25 cellular contexts compared by ENCODE assay signal in the genomic region with DNA sequence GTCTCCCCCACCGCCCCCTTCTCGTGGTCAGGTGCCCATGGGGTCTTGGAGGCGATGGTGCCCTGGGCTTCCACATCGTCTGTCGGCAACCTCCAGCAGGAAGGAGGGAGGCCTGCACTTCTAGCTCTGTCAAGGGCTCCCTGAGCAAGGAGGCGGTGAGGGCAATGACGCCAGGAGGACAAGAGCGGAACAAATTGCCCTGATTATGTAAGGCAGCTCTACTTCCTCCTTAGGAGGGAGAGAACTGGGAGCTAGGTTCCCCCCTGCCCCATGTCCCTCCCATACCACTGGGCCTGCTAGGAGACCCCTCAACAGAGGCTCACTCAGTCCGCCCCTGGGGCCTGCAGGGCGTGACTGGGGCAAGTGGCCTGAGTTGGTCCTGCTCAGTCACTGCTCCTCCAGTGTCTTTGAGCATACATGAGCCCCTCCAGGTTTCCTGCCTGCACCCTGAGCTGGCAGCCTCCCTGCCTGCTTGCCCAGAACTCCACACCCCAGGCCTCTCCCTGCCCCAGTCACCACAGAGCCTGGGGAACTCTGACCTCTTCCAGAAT. TPM values are rescaled to one million over a fixed set of nuclear protein-coding genes. Genes with fewer than 3 reads are reported as not detected.
DNase-seq lines count a peak whose midpoint lies in the region; ATAC-seq and TF ChIP-seq lines count a peak whose summit lies in the region.
"Had no signal": no experiment of that assay in that cellular context is flagged by ENCODE, and none has a peak within 500 bp of the region (broad histone marks: within the 10 kb centered on the region; RNA-seq: fewer than 3 reads in every experiment).

No MANE protein-coding gene starts in this region.

- H3K4me1 Mint-ChIP-seq in activated CD8-positive, alpha-beta T cell treated with anti-CD3 and anti-CD28 coated beads, Interleukin-2, amount 10 ng/mL, durations not matched to agents 7 days and 5 days (ENCODE audit: low read depth): peaks cover 35% of the 10 kb centered on the region
- H3K4me1 Mint-ChIP-seq in naive thymus-derived CD8-positive, alpha-beta T cell: peaks cover 9 to 51% (median 37%) of the 10 kb centered on the region in 4 donors
- H3K4me1 Mint-ChIP-seq: stimulated activated memory B cell treated with anti-CD40 and anti-IgM and Interleukin-4, amounts not matched to agents 10 μg/mL and 1 μg/mL and 100 μg/mL, for 72 hours had no signal

- TF ChIP-seq CTCF in NB4 (IDR thresholded peaks at IDR 0.05; ENCODE audit: low read depth, low read length): no peak

- no peak overlapping the region for H3K4me3 ChIP-seq in NB4 (ENCODE audit: low read depth, low read length)
- H3K4me3 ChIP-seq: gastrocnemius medialis had no signal

- CTCF ChIA-PET in activated CD8-positive, alpha-beta T cell treated with anti-CD3 and anti-CD28 coated beads, Interleukin-2, amount 10 ng/mL, durations not matched to agents 7 days and 5 days (lab: Charles Lee): interaction anchor here (1.0 to 2.7 kb wide), 3 partner anchors 11 to 96 kb away, joined by 3 to 15 read pairs (median 6); no protein-coding TSS in a partner anchor

- H3K27me3 Mint-ChIP-seq in activated CD8-positive, alpha-beta T cell treated with anti-CD3 and anti-CD28 coated beads, Interleukin-2, amount 10 ng/mL, durations not matched to agents 7 days and 5 days (ENCODE audit: low read depth): no peaks in the 10 kb centered on the region
- H3K27me3 Mint-ChIP-seq in naive thymus-derived CD8-positive, alpha-beta T cell: no peaks in the 10 kb centered on the region
- H3K27me3 Mint-ChIP-seq: activated CD4-positive, alpha-beta memory T cell treated with anti-CD3 and anti-CD28 coated beads, Interleukin-2, amount 10 ng/mL, durations not matched to agents 7 days and 5 days had no signal

- no peak overlapping the region for H3K4me3 Mint-ChIP-seq in activated CD8-positive, alpha-beta T cell treated with anti-CD3 and anti-CD28 coated beads, Interleukin-2, amount 10 ng/mL, durations not matched to agents 7 days and 5 days
- H3K4me3 Mint-ChIP-seq in naive thymus-derived CD8-positive, alpha-beta T cell: no peak overlapping the region
- H3K4me3 Mint-ChIP-seq: activated CD4-positive, alpha-beta memory T cell treated with anti-CD3 and anti-CD28 coated beads, Interleukin-2, amount 10 ng/mL, durations not matched to agents 7 days and 5 days; activated naive CD4-positive, alpha-beta T cell treated with anti-CD3 and anti-CD28 coated beads, Interleukin-2, amount 10 ng/mL, durations not matched to agents 7 days and 5 days; activated T-cell treated with anti-CD3 and anti-CD28 coated beads, Interleukin-2, amount 50 U/mL, for 4 hours; memory B cell; naive B cell; stimulated activated memory B cell treated with anti-CD40 and anti-IgM and Interleukin-4, amounts not matched to agents 10 μg/mL and 1 μg/mL and 100 μg/mL, for 72 hours had no signal

- H3K9me3 Mint-ChIP-seq in activated CD8-positive, alpha-beta T cell treated with anti-CD3 and anti-CD28 coated beads, Interleukin-2, amount 10 ng/mL, durations not matched to agents 7 days and 5 days (ENCODE audit: insufficient read depth): no peaks in the 10 kb centered on the region
- H3K9me3 Mint-ChIP-seq in naive thymus-derived CD8-positive, alpha-beta T cell: no peaks in the 10 kb centered on the region
- H3K9me3 Mint-ChIP-seq: activated CD4-positive, alpha-beta memory T cell treated with anti-CD3 and anti-CD28 coated beads, Interleukin-2, amount 10 ng/mL, durations not matched to agents 7 days and 5 days; activated naive CD4-positive, alpha-beta T cell treated with anti-CD3 and anti-CD28 coated beads, Interleukin-2, amount 10 ng/mL, durations not matched to agents 7 days and 5 days; activated T-cell treated with anti-CD3 and anti-CD28 coated beads, Interleukin-2, amount 50 U/mL, for 4 hours; memory B cell; naive B cell; stimulated activated memory B cell treated with anti-CD40 and anti-IgM and Interleukin-4, amounts not matched to agents 10 μg/mL and 1 μg/mL and 100 μg/mL, for 72 hours had no signal

- peak overlapping the region; percentile 33 for H3K27ac Mint-ChIP-seq in activated CD8-positive, alpha-beta T cell treated with anti-CD3 and anti-CD28 coated beads, Interleukin-2, amount 10 ng/mL, durations not matched to agents 7 days and 5 days
- H3K27ac Mint-ChIP-seq in naive thymus-derived CD8-positive, alpha-beta T cell: peak overlapping the region in 8 of 10 donors; percentile 24 to 98 (median 58)
- H3K27ac Mint-ChIP-seq: activated CD4-positive, alpha-beta memory T cell treated with anti-CD3 and anti-CD28 coated beads, Interleukin-2, amount 10 ng/mL, durations not matched to agents 7 days and 5 days; activated naive CD4-positive, alpha-beta T cell treated with anti-CD3 and anti-CD28 coated beads, Interleukin-2, amount 10 ng/mL, durations not matched to agents 7 days and 5 days; memory B cell; stimulated activated memory B cell treated with anti-CD40 and anti-IgM and Interleukin-4, amounts not matched to agents 10 μg/mL and 1 μg/mL and 100 μg/mL, for 72 hours had no signal

- POLR2A ChIA-PET in activated CD8-positive, alpha-beta T cell treated with anti-CD3 and anti-CD28 coated beads, Interleukin-2, amount 10 ng/mL, durations not matched to agents 7 days and 5 days (lab: Charles Lee): no interaction called here
- POLR2A ChIA-PET in naive thymus-derived CD8-positive, alpha-beta T cell (lab: Charles Lee): interaction anchor here (1.4 kb wide), 1 partner anchor 169 kb away, joined by 3 read pairs; no protein-coding TSS in a partner anchor

- ATAC-seq in activated CD8-positive, alpha-beta T cell treated with anti-CD3 and anti-CD28 coated beads, Interleukin-2, amount 10 ng/mL, durations not matched to agents 7 days and 5 days: no peak
- ATAC-seq in naive thymus-derived CD8-positive, alpha-beta T cell: no peak
- ATAC-seq in HG02885 (IDR thresholded peaks at IDR 0.05; ENCODE audit: poor library complexity, unreplicated experiment): no peak
- ATAC-seq: activated T-cell treated with anti-CD3 and anti-CD28 coated beads, Interleukin-2, amount 50 U/mL, for 4 hours; esophagus mucosa; gastrocnemius medialis; stimulated activated memory B cell treated with anti-CD40 and anti-IgM and Interleukin-4, amounts not matched to agents 10 μg/mL and 1 μg/mL and 100 μg/mL, for 72 hours had no signal

- no peaks in the 10 kb centered on the region for H3K36me3 Mint-ChIP-seq in activated CD8-positive, alpha-beta T cell treated with anti-CD3 and anti-CD28 coated beads, Interleukin-2, amount 10 ng/mL, durations not matched to agents 7 days and 5 days (ENCODE audit: low read depth)
- no peaks in the 10 kb centered on the region for H3K36me3 Mint-ChIP-seq in naive thymus-derived CD8-positive, alpha-beta T cell
- H3K36me3 Mint-ChIP-seq: activated naive CD4-positive, alpha-beta T cell treated with anti-CD3 and anti-CD28 coated beads, Interleukin-2, amount 10 ng/mL, durations not matched to agents 7 days and 5 days; memory B cell; naive B cell; stimulated activated memory B cell treated with anti-CD40 and anti-IgM and Interleukin-4, amounts not matched to agents 10 μg/mL and 1 μg/mL and 100 μg/mL, for 72 hours had no signal

- TF ChIP-seq POLR2A in NB4 (IDR thresholded peaks at IDR 0.05; ENCODE audit: extremely low read depth, insufficient read length): no peak

- peak; percentile 77 for DNase-seq in CD1c-positive myeloid dendritic cell (ENCODE audit: extremely low spot score)
- peak; percentile 78 for DNase-seq in NB4 (ENCODE audit: low read depth)
- no peak for DNase-seq in activated CD8-positive, alpha-beta T cell treated with anti-CD3 and anti-CD28 coated beads, Interleukin-2, amount 10 ng/mL, durations not matched to agents 7 days and 5 days
- no peak for DNase-seq in naive thymus-derived CD8-positive, alpha-beta T cell
- DNase-seq in NCI-H1105 treated with DMSO at 0.1 percent for 48 hours (lab: John Stamatoyannopoulos, UW): no peak
- DNase-seq in NCI-H187 (lab: John Stamatoyannopoulos, UW): no peak
- DNase-seq: activated CD4-positive, alpha-beta memory T cell treated with anti-CD3 and anti-CD28 coated beads, Interleukin-2, amount 10 ng/mL, durations not matched to agents 7 days and 5 days; activated naive CD4-positive, alpha-beta T cell treated with anti-CD3 and anti-CD28 coated beads, Interleukin-2, amount 10 ng/mL, durations not matched to agents 7 days and 5 days; activated T-cell treated with anti-CD3 and anti-CD28 coated beads, Interleukin-2, amount 50 U/mL, for 4 hours; aorta; central memory CD4-positive, alpha-beta T cell; DND-41; effector CD4-positive, alpha-beta T cell; gastrocnemius medialis; hypothalamus; islet precursor cell; naive B cell; NCI-H1105; NCI-H524 treated with DMSO at 0.1 percent for 48 hours; SHP77 treated with DMSO at 0.1 percent for 48 hours; T-helper 2 cell had no signal

RNA-seq across cellular contexts. Expression of a gene that starts 56.1 kb away (rescaled TPM):
- under 1 TPM; 0.78 to 0.95 TPM for total RNA-seq in activated CD8-positive, alpha-beta T cell treated with anti-CD3 and anti-CD28 coated beads, Interleukin-2, amount 10 ng/mL, durations not matched to agents 7 days and 5 days
- 1 to 10 TPM; 4.0 to 4.9 TPM for total RNA-seq in naive thymus-derived CD8-positive, alpha-beta T cell
- 1 to 10 TPM in 1 of 3 donors, under 1 TPM in 2; 0.40 to 1.5 (median 0.40) TPM for polyA plus RNA-seq in naive thymus-derived CD8-positive, alpha-beta T cell

Comparison
In these comparisons a context has a peak if more than half of its experiments do, and no peak if none do; other contexts are left out.
1. DNase-seq: peak in CD1c-positive myeloid dendritic cell (single experiment) and NB4 (single experiment); none in activated CD8-positive, alpha-beta T cell treated with anti-CD3 and anti-CD28 coated beads, Interleukin-2, amount 10 ng/mL, durations not matched to agents 7 days and 5 days (single experiment), naive thymus-derived CD8-positive, alpha-beta T cell (0 of 10), NCI-H1105 treated with DMSO at 0.1 percent for 48 hours (single experiment) and NCI-H187 (0 of 2).